ENCODE assay signal across 24 cellular contexts in genomic region chr1:58190614-58191013, GRCh38.
"Had no signal": no experiment of that assay in that cellular context is flagged by ENCODE, and none has a peak within 500 bp of the region (broad histone marks: within the 10 kb centered on the region; RNA-seq: fewer than 3 reads in every experiment).

No MANE protein-coding gene starts in this region.

- H3K27me3 ChIP-seq: body of pancreas, foreskin keratinocyte, stomach, testis, upper lobe of right lung had no signal

- H3K27ac ChIP-seq: body of pancreas, dorsolateral prefrontal cortex, epithelial cell of prostate, foreskin keratinocyte, psoas muscle, stomach, testis, upper lobe of right lung had no signal

- H3K27ac Mint-ChIP-seq: activated CD4-positive, alpha-beta T cell treated with anti-CD3 and anti-CD28 coated beads, Interleukin-2, amount 10 ng/mL, durations not matched to agents 7 days and 5 days; activated CD8-positive, alpha-beta T cell treated with anti-CD3 and anti-CD28 coated beads, Interleukin-2, amount 10 ng/mL, durations not matched to agents 7 days and 5 days; activated naive CD8-positive, alpha-beta T cell treated with anti-CD3 and anti-CD28 coated beads, Interleukin-2, amount 10 ng/mL, durations not matched to agents 7 days and 5 days; activated T-cell treated with anti-CD3 and anti-CD28 coated beads, Interleukin-2, amount 50 U/mL, for 24 hours; activated T-helper 2 cell treated with anti-CD3 and anti-CD28 coated beads, Interferon-gamma antibody, Interleukin-2, Interleukin-4, amounts not matched to agents 10 μg/mL and 5 μg/mL and 100 μg/mL, durations not matched to agents 14 hours and 24 hours and 36 hours; nephron; stimulated activated effector memory CD8-positive, alpha-beta T cell treated with anti-CD3 and anti-CD28 coated beads, Interleukin-12 subunit alpha, Interleukin-12 subunit beta, amount 100 ng/mL, for 72 hours had no signal

- H3K36me3 Mint-ChIP-seq: activated naive CD8-positive, alpha-beta T cell treated with anti-CD3 and anti-CD28 coated beads, Interleukin-2, amount 10 ng/mL, durations not matched to agents 7 days and 5 days; stimulated activated effector memory CD8-positive, alpha-beta T cell treated with anti-CD3 and anti-CD28 coated beads, Interleukin-12 subunit alpha, Interleukin-12 subunit beta, amount 100 ng/mL, for 72 hours had no signal

- H3K4me3 Mint-ChIP-seq: activated CD4-positive, alpha-beta T cell treated with anti-CD3 and anti-CD28 coated beads, Interleukin-2, amount 10 ng/mL, durations not matched to agents 7 days and 5 days; activated CD8-positive, alpha-beta T cell treated with anti-CD3 and anti-CD28 coated beads, Interleukin-2, amount 10 ng/mL, durations not matched to agents 7 days and 5 days; activated naive CD8-positive, alpha-beta T cell treated with anti-CD3 and anti-CD28 coated beads, Interleukin-2, amount 10 ng/mL, durations not matched to agents 7 days and 5 days; activated T-cell treated with anti-CD3 and anti-CD28 coated beads, Interleukin-2, amount 50 U/mL, for 24 hours; nephron; stimulated activated effector memory CD8-positive, alpha-beta T cell treated with anti-CD3 and anti-CD28 coated beads, Interleukin-12 subunit alpha, Interleukin-12 subunit beta, amount 100 ng/mL, for 72 hours had no signal

- H3K4me1 ChIP-seq: body of pancreas, foreskin keratinocyte, psoas muscle, stomach, testis, upper lobe of right lung had no signal

- H3K9me3 ChIP-seq: body of pancreas, psoas muscle, stomach, testis, upper lobe of right lung had no signal

- ATAC-seq: activated CD8-positive, alpha-beta T cell treated with anti-CD3 and anti-CD28 coated beads, Interleukin-2, amount 10 ng/mL, durations not matched to agents 7 days and 5 days; body of pancreas; foreskin keratinocyte; left lobe of liver; psoas muscle; sciatic nerve; stimulated activated effector memory CD8-positive, alpha-beta T cell treated with anti-CD3 and anti-CD28 coated beads, Interleukin-12 subunit alpha, Interleukin-12 subunit beta, amount 100 ng/mL, for 72 hours; upper lobe of right lung had no signal

- H3K9me3 Mint-ChIP-seq: activated CD4-positive, alpha-beta T cell treated with anti-CD3 and anti-CD28 coated beads, Interleukin-2, amount 10 ng/mL, durations not matched to agents 7 days and 5 days; activated naive CD8-positive, alpha-beta T cell treated with anti-CD3 and anti-CD28 coated beads, Interleukin-2, amount 10 ng/mL, durations not matched to agents 7 days and 5 days; activated T-cell treated with anti-CD3 and anti-CD28 coated beads, Interleukin-2, amount 50 U/mL, for 24 hours; activated T-helper 2 cell treated with anti-CD3 and anti-CD28 coated beads, Interferon-gamma antibody, Interleukin-2, Interleukin-4, amounts not matched to agents 10 μg/mL and 5 μg/mL and 100 μg/mL, durations not matched to agents 14 hours and 24 hours and 36 hours; nephron; stimulated activated effector memory CD8-positive, alpha-beta T cell treated with anti-CD3 and anti-CD28 coated beads, Interleukin-12 subunit alpha, Interleukin-12 subunit beta, amount 100 ng/mL, for 72 hours had no signal

- DNase-seq: activated CD4-positive, alpha-beta T cell treated with anti-CD3 and anti-CD28 coated beads, Interleukin-2, amount 10 ng/mL, durations not matched to agents 7 days and 5 days; activated CD8-positive, alpha-beta T cell treated with anti-CD3 and anti-CD28 coated beads, Interleukin-2, amount 10 ng/mL, durations not matched to agents 7 days and 5 days; activated naive CD4-positive, alpha-beta T cell treated with Interleukin-2 at 50 U/mL for 16 hours; activated naive CD8-positive, alpha-beta T cell treated with anti-CD3 and anti-CD28 coated beads, Interleukin-2, amount 10 ng/mL, durations not matched to agents 7 days and 5 days; activated T-cell treated with anti-CD3 and anti-CD28 coated beads, Interleukin-2, amount 50 U/mL, for 24 hours; body of pancreas; central memory CD4-positive, alpha-beta T cell; dorsolateral prefrontal cortex; foreskin keratinocyte; kidney; mammary epithelial cell; midbrain; psoas muscle; stimulated activated CD4-positive, alpha-beta T cell treated with anti-CD3 and anti-CD28 coated beads, Interleukin-4, amount 100 ng/mL, for 24 hours; stomach; testis; upper lobe of right lung had no signal

- H3K4me3 ChIP-seq: body of pancreas, psoas muscle, smooth muscle cell, stomach, testis, upper lobe of right lung had no signal

- H3K4me1 Mint-ChIP-seq: activated CD4-positive, alpha-beta T cell treated with anti-CD3 and anti-CD28 coated beads, Interleukin-2, amount 10 ng/mL, durations not matched to agents 7 days and 5 days; activated naive CD8-positive, alpha-beta T cell treated with anti-CD3 and anti-CD28 coated beads, Interleukin-2, amount 10 ng/mL, durations not matched to agents 7 days and 5 days; nephron; stimulated activated effector memory CD8-positive, alpha-beta T cell treated with anti-CD3 and anti-CD28 coated beads, Interleukin-12 subunit alpha, Interleukin-12 subunit beta, amount 100 ng/mL, for 72 hours had no signal

- H3K36me3 ChIP-seq: stomach, upper lobe of right lung had no signal
